Comparison of ENCODE assay signal across 26 cellular contexts in genomic region chr2:148981350-148981749, GRCh38. TPM values are rescaled to one million over a fixed set of nuclear protein-coding genes. Genes with fewer than 3 reads are reported as not detected.
DNase-seq lines count a peak whose midpoint lies in the region; ATAC-seq, FAIRE-seq and TF ChIP-seq lines count a peak whose summit lies in the region.
"Had no signal": no experiment of that assay in that cellular context is flagged by ENCODE, and none has a peak within 500 bp of the region (broad histone marks: within the 10 kb centered on the region; RNA-seq: fewer than 3 reads in every experiment).

No MANE protein-coding gene starts in this region.

- TF ChIP-seq POLR2A in HepG2 (IDR thresholded peaks at IDR 0.05; ENCODE audit: insufficient read depth in 1 of 2, low read depth in 2 of 2, low read length in 2 of 2) (no peak), right lobe of liver (IDR thresholded peaks at IDR 0.05) (no peak), K562 (conservative IDR thresholded peaks at IDR 0.05) (no peak)

- in situ Hi-C loops in HepG2 (cut with HindIII; ENCODE audit: extremely low pct_ligation_motif_present, low pct_unique_long_range_greater_than_20kb) = loop anchor here (25.0 kb wide), 2 partner anchors 344 to 1044 kb away; partner anchors contain the start of gene EPC2
- in situ Hi-C loops in K562 (cut with MboI) = loop anchor here (25.0 kb wide), 1 partner anchor 1044 kb away; no protein-coding TSS in a partner anchor

- H4K20me1 ChIP-seq in HepG2 (ENCODE audit: insufficient read depth, low read length) = no peaks in the 10 kb centered on the region
- no peaks in the 10 kb centered on the region for H4K20me1 ChIP-seq in K562 (replicated peaks; ENCODE audit: control insufficient read depth, insufficient read depth, low read length)

- no TSS peak for BruUV-seq in HepG2 (replicated peaks; lab: Mats Ljungman, UMichigan)
- BruUV-seq in K562 (replicated peaks; lab: Mats Ljungman, UMichigan) = no TSS peak

- no peak overlapping the region for H3K27ac ChIP-seq in HepG2 (ENCODE audit: extremely low read length, insufficient read depth, low read length)
- no peak overlapping the region for H3K27ac ChIP-seq in right lobe of liver
- H3K27ac ChIP-seq in K562 (ENCODE audit: extremely low read depth, low read depth, low read length) = no peak overlapping the region
- H3K27ac ChIP-seq: KMS-11, right atrium auricular region, SJSA1 had no signal

- WGBS in HepG2 (ENCODE audit: low lambda C conversion rate) = 2% methylated on average over 6 of the region's 6 CpGs
- 76% methylated on average over 4 of the region's 6 CpGs for WGBS in right lobe of liver (ENCODE audit: insufficient coverage, low coverage, low lambda C conversion rate, missing lambda C conversion rate)
- WGBS in K562 (ENCODE audit: insufficient coverage, low coverage, missing lambda C conversion rate) = 1% methylated on average over 6 of the region's 6 CpGs

- H3K79me2 ChIP-seq in HepG2 (ENCODE audit: insufficient read depth, low read length) (no peaks in the 10 kb centered on the region), K562 (ENCODE audit: control insufficient read depth, insufficient read depth, low read length) (no peaks in the 10 kb centered on the region)

- TF ChIP-seq RAD21 in HepG2 (CRISPR knock-in tag; IDR thresholded peaks at IDR 0.05) (no peak), K562 (CRISPR knock-in tag; conservative IDR thresholded peaks at IDR 0.05 in 1 of 2, IDR thresholded peaks at IDR 0.05 in 1 of 2) (no peak)

- H3K9ac ChIP-seq in HepG2 (ENCODE audit: insufficient read depth, low read depth, low read length) (no peak overlapping the region), K562 (ENCODE audit: insufficient read depth in 1 of 2, low read depth in 2 of 2, low read length in 2 of 2) (no peak overlapping the region)
- H3K9ac ChIP-seq: KMS-11 had no signal

- H3K36me3 ChIP-seq in HepG2 (replicated peaks in 1 of 2; ENCODE audit: control insufficient read depth in 1 of 2, insufficient read depth in 2 of 2, low read length in 2 of 2) (no peaks in the 10 kb centered on the region), right lobe of liver (no peaks in the 10 kb centered on the region), K562 (ENCODE audit: control insufficient read depth, insufficient read depth, low read length) (no peaks in the 10 kb centered on the region)
- H3K36me3 ChIP-seq: right atrium auricular region, SJSA1 had no signal

- TF ChIP-seq CTCF in HepG2 (CRISPR knock-in tag; IDR thresholded peaks at IDR 0.05) = no peak
- no peak for TF ChIP-seq CTCF in right lobe of liver (IDR thresholded peaks at IDR 0.05)
- no peak for TF ChIP-seq CTCF in K562 (IDR thresholded peaks at IDR 0.05 in 2 of 3, conservative IDR thresholded peaks at IDR 0.05 in 1 of 3; ENCODE audit: insufficient read depth in 2 of 3, low read depth in 1 of 3, low read length in 3 of 3)

- DNase-seq in HepG2 (ENCODE audit: low spot score) (no peak), right lobe of liver (no peak), NAMALWA (ENCODE audit: low spot score) (peak; percentile 6), K562 (ENCODE audit: extremely low read depth in 1 of 4, low spot score in 3 of 4) (peak in 1 of 4 experiments; percentile 20), NCI-H2029 treated with DMSO at 0.1 percent for 48 hours (lab: John Stamatoyannopoulos, UW) (no peak), T1000 (lab: John Stamatoyannopoulos, UW) (no peak)
- no peak for DNase-seq in stimulated activated naive CD4-positive, alpha-beta T cell treated with Interleukin-2 at 50 U/mL for 16 hours (lab: John Stamatoyannopoulos, UW)
- DNase-seq: activated B cell treated with CpG ODN at 0.5 μM for 24 hours; activated CD4-positive, alpha-beta T cell treated with anti-CD3 and anti-CD28 coated beads, Interleukin-2, amount 50 U/mL, for 1 hour; activated effector memory CD4-positive, alpha-beta T cell treated with anti-CD3 and anti-CD28 coated beads, Interleukin-2, amount 50 U/mL, for 16 hours; activated T-cell treated with anti-CD3 and anti-CD28 coated beads, Interleukin-2, amount 50 U/mL, for 24 hours; BE2C; CD8-positive, alpha-beta T cell; mesenchymal stem cell; NCI-H1092; NCI-H187; NCI-H526 treated with DMSO at 0.1 percent for 48 hours; stimulated activated CD4-positive, alpha-beta T cell treated with anti-CD3 and anti-CD28 coated beads, Interleukin-1b, Interleukin-23, amount 100 ng/mL, for 48 hours had no signal

- H3K27me3 ChIP-seq in HepG2 (ENCODE audit: control insufficient read depth in 1 of 2, insufficient read depth in 2 of 2, low read length in 2 of 2) = peaks cover 0 to 4% of the 10 kb centered on the region in 2 experiments; a peak in 2 of 5 replicates
- H3K27me3 ChIP-seq in right lobe of liver = no peaks in the 10 kb centered on the region
- no peaks in the 10 kb centered on the region for H3K27me3 ChIP-seq in K562 (ENCODE audit: control insufficient read depth in 2 of 2, insufficient read depth in 2 of 2, low read length in 2 of 2)
- H3K27me3 ChIP-seq: BE2C, right atrium auricular region, SJSA1 had no signal

- CTCF ChIA-PET in HepG2 (lab: Yijun Ruan, JAX; ENCODE audit: low intra/inter-chr PET ratio, low total read pairs) = no interaction called here
- CTCF ChIA-PET in K562 (lab: Yijun Ruan, JAX; ENCODE audit: low intra/inter-chr PET ratio) = no interaction called here

- TF ChIP-seq EP300 in HepG2 (IDR thresholded peaks at IDR 0.05; ENCODE audit: low read depth in 2 of 2, low read length in 2 of 2) = no peak
- TF ChIP-seq EP300 in HepG2 (CRISPR knock-in tag; IDR thresholded peaks at IDR 0.05; ENCODE audit: borderline replicate concordance) = no peak
- TF ChIP-seq EP300 in K562 (IDR thresholded peaks at IDR 0.05; ENCODE audit: low read length) = no peak

- H3K9me1 ChIP-seq in K562 (ENCODE audit: control insufficient read depth, insufficient read depth, low read length) = no peaks in the 10 kb centered on the region

- no peaks in the 10 kb centered on the region for H3K4me1 ChIP-seq in HepG2 (ENCODE audit: insufficient read depth, low read length)
- H3K4me1 ChIP-seq in right lobe of liver = peaks cover 0 to 9% (median 2%) of the 10 kb centered on the region in 4 donors
- no peaks in the 10 kb centered on the region for H3K4me1 ChIP-seq in K562 (replicated peaks in 1 of 2; ENCODE audit: control insufficient read depth in 2 of 2, insufficient read depth in 2 of 2, low read length in 2 of 2)
- H3K4me1 ChIP-seq: BE2C, right atrium auricular region, SJSA1 had no signal

- H3K4me3 ChIP-seq in HepG2 (replicated peaks in 1 of 3; ENCODE audit: insufficient read depth in 1 of 3, low read depth in 2 of 3, low read length in 3 of 3) (no peak overlapping the region), right lobe of liver (no peak overlapping the region), K562 (no peak overlapping the region)
- H3K4me3 ChIP-seq: right atrium auricular region, SJSA1, smooth muscle cell had no signal

- H3K9me3 ChIP-seq in HepG2 (ENCODE audit: low read length) (no peaks in the 10 kb centered on the region), right lobe of liver (no peaks in the 10 kb centered on the region), K562 (replicated peaks; ENCODE audit: control insufficient read depth, insufficient read depth, low read depth, low read length) (no peaks in the 10 kb centered on the region)
- H3K9me3 ChIP-seq: BE2C, right atrium auricular region, SJSA1 had no signal

- H2AFZ ChIP-seq in HepG2 (ENCODE audit: low read length) (no peak overlapping the region), K562 (ENCODE audit: low read depth, low read length) (peak overlapping the region; percentile 2)

- peak; percentile 38; the same call in 1 of the 3 replicates for ATAC-seq in HepG2
- no peak for ATAC-seq in right lobe of liver
- peak; percentile 84 for ATAC-seq in K562
- ATAC-seq: CD8-positive, alpha-beta T cell; left lobe of liver had no signal

- no peak for FAIRE-seq in HepG2 (lab: Jason Lieb, UNC)
- FAIRE-seq in K562 (lab: Jason Lieb, UNC) = no peak
- FAIRE-seq: bronchial epithelial cell, GM12891, urothelium cell line had no signal

- H3K4me2 ChIP-seq in HepG2 (ENCODE audit: low read depth, low read length) (no peak overlapping the region), K562 (ENCODE audit: insufficient read depth, low read length) (no peak overlapping the region)
- H3K4me2 ChIP-seq: KMS-11 had no signal

- POLR2A ChIA-PET in HepG2 (lab: Yijun Ruan, JAX) = no interaction called here
- POLR2A ChIA-PET in K562 (lab: Yijun Ruan, JAX) = no interaction called here

- intact Hi-C loops in HepG2 (cut with micrococcal nuclease; ENCODE audit: unreplicated experiment) = no loop called here
- intact Hi-C loops in right lobe of liver (cut with DNase I) = no loop called here
- intact Hi-C loops in K562 (cut with micrococcal nuclease) = no loop called here

RNA-seq across cellular contexts. Expression of gene LYPD6B, which starts 57.1 kb away (rescaled TPM):
- total RNA-seq in HepG2 (2016; rRNA removed; fragmentation: Illumina TruSeq; extraction: Trizol) = not detected in 2 replicates
- not detected in 2 replicates for total RNA-seq in HepG2 (2016; cell fraction: cytosol; rRNA removed; fragmentation: Illumina TruSeq; extraction: Trizol; ENCODE audit: low read depth)
- not detected in 2 replicates for total RNA-seq in HepG2 (2016; cell fraction: insoluble cytoplasmic fraction; rRNA removed; fragmentation: Illumina TruSeq; extraction: Trizol)
- total RNA-seq in HepG2 (2016; cell fraction: membrane; rRNA removed; fragmentation: Illumina TruSeq; extraction: Trizol) = not detected in 2 replicates
- not detected in 2 replicates for total RNA-seq in HepG2 (2016; cell fraction: nucleus; rRNA removed; fragmentation: Illumina TruSeq; extraction: Trizol)
- polyA plus RNA-seq in HepG2 (2011; rRNA removed) = not detected in 2 replicates
- not detected in 2 replicates for polyA plus RNA-seq in HepG2 (2011; cell fraction: cytosol; rRNA removed)
- polyA plus RNA-seq in HepG2 (2011; cell fraction: nucleus; rRNA removed) = not detected in 2 replicates
- not detected in 2 replicates for polyA plus RNA-seq in HepG2 (2012)
- not detected in 2 replicates for polyA plus RNA-seq in HepG2 (2016; cell fraction: cytosol; fragmentation: Illumina TruSeq; extraction: Trizol; ENCODE audit: low read depth)
- polyA plus RNA-seq in HepG2 (2016; cell fraction: insoluble cytoplasmic fraction; fragmentation: Illumina TruSeq; extraction: Trizol; ENCODE audit: low read depth) = not detected in 2 replicates
- not detected in 2 replicates for polyA plus RNA-seq in HepG2 (2016; cell fraction: membrane; fragmentation: Illumina TruSeq; extraction: Trizol; ENCODE audit: low read depth)
- not detected in 2 replicates for polyA plus RNA-seq in HepG2 (2016; cell fraction: nucleus; fragmentation: Illumina TruSeq; extraction: Trizol; ENCODE audit: insufficient read depth, low read depth)
- polyA minus RNA-seq in HepG2 (2011; rRNA and poly(A)+ RNA removed; ENCODE audit: low replicate concordance) = not detected in 2 replicates
- not detected in 2 replicates for polyA minus RNA-seq in HepG2 (2011; cell fraction: cytosol; rRNA and poly(A)+ RNA removed)
- polyA minus RNA-seq in HepG2 (2011; cell fraction: nucleus; rRNA and poly(A)+ RNA removed) = not detected in 2 replicates
- total RNA-seq in right lobe of liver = under 1 TPM in 2 of 6 experiments, not detected in 4; 0.30 to 0.31 TPM
- not detected in 2 replicates for total RNA-seq in K562 (2011; cell fraction: chromatin; rRNA removed; ENCODE audit: low replicate concordance)
- total RNA-seq in K562 (2011; cell fraction: nucleolus; rRNA removed) = not detected in 2 replicates
- total RNA-seq in K562 (2011; cell fraction: nucleoplasm; rRNA removed) = not detected in 2 replicates
- total RNA-seq in K562 (2014; rRNA removed) = not detected in 2 replicates
- total RNA-seq in K562 (2014; rRNA removed; fragmentation: Illumina TruSeq; extraction: Trizol) = not detected in 2 replicates
- not detected in 2 replicates for total RNA-seq in K562 (2015; rRNA removed; fragmentation: Illumina TruSeq; extraction: Trizol)
- not detected in 2 replicates for total RNA-seq in K562 (2021)
- not detected in 2 replicates for polyA plus RNA-seq in K562 (2011; rRNA removed)
- polyA plus RNA-seq in K562 (2011; cell fraction: cytosol; rRNA removed) = not detected in 2 replicates
- polyA plus RNA-seq in K562 (2011; cell fraction: nucleus; rRNA removed) = not detected in 2 replicates
- polyA plus RNA-seq in K562 (2012) = not detected in 2 replicates
- polyA plus RNA-seq in K562 (2014; fragmentation: Illumina TruSeq; extraction: Trizol) = not detected in 2 replicates
- not detected for polyA plus RNA-seq in K562 (2014; fragmentation: Nextera tagmentation; extraction: Ambion mirVana)
- not detected in 2 replicates for polyA plus RNA-seq in K562 (2014; rRNA removed)
- not detected in 2 replicates for polyA minus RNA-seq in K562 (2011; rRNA and poly(A)+ RNA removed)
- not detected in 2 replicates for polyA minus RNA-seq in K562 (2011; cell fraction: cytosol; rRNA and poly(A)+ RNA removed)
- not detected in 2 replicates for polyA minus RNA-seq in K562 (2011; cell fraction: nucleus; rRNA and poly(A)+ RNA removed)
- total RNA-seq: CD8-positive, alpha-beta T cell; left lobe of liver had no signal

Comparison
In these comparisons a context has a peak if more than half of its experiments do, and no peak if none do; other contexts are left out.
1. ATAC-seq: peak in HepG2 (single experiment) and K562 (single experiment); none in right lobe of liver (0 of 4).
2. Of the 241 proteins assayed by ChIP-seq in both HepG2 and K562: peak only in HepG2: GABPB1; only in K562: none; in both: GABPA and NFYB; in neither: 236; mixed calls (peak in some experiments, not most) for 2.